ENCODE assay signal across 15 cellular contexts in the genomic region with DNA sequence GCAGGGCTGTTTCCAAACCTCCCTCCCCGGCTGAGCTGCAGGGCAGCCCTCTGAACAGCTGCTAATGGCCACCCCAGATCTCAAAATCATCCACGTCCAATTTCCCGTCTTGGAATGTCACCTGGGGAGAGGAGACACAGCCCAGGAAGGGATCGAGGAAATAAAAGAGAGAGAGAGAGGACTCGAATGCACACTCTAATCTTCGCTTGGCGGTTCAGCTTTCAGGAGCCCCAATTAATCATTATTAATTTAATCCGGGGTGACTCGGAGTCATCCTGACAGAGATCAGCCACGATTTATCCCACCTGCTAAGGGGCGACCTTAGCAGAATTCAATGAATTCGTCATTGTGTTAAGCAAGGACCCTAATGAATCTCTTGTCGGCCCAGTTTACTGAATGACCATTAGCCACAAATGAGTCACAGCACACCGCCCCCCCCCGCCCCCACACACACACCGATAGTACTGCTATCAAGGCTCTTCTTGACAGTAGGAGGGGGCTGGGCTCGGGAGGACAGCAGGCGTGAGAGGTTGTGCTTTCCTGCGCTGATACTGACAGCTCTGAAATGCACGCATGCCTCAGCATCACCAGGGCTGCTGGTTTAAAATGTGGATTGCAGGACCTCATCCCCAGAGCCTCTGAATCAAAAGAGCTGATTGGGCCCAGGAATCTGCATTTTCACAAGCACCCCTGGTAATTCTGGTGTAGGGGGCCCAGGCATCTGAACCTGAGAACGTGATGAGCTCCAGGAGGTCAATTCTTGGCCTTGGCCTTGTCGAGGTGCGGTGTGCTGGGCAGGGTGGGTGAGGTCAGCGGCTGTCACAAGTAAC.
A peak's percentile ranks its signal among the peaks of the same experiment; 100 is the strongest.
DNase-seq lines count a peak whose midpoint lies in the region; ATAC-seq and TF ChIP-seq lines count a peak whose summit lies in the region.
"Had no signal": no experiment of that assay in that cellular context is flagged by ENCODE, and none has a peak within 500 bp of the region (broad histone marks: within the 10 kb centered on the region; RNA-seq: fewer than 3 reads in every experiment).

No MANE protein-coding gene starts in this region.

- H3K79me2 ChIP-seq in OCI-LY7 (ENCODE audit: insufficient read depth, low read depth, low read length) = no peaks in the 10 kb centered on the region

- H3K9me2 ChIP-seq in OCI-LY7 (ENCODE audit: insufficient read depth, low read length) = no peaks in the 10 kb centered on the region

- H3K9me3 ChIP-seq in OCI-LY7 (ENCODE audit: low read length) = no peaks in the 10 kb centered on the region
- no peaks in the 10 kb centered on the region for H3K9me3 ChIP-seq in esophagus squamous epithelium
- H3K9me3 ChIP-seq in Peyer's patch = no peaks in the 10 kb centered on the region
- H3K9me3 ChIP-seq: breast epithelium had no signal

- no peak overlapping the region for H3K27ac ChIP-seq in OCI-LY7 (ENCODE audit: low read depth, low read length, poor library complexity, severe bottlenecking)
- H3K27ac ChIP-seq in esophagus squamous epithelium = no peak overlapping the region
- H3K27ac ChIP-seq in Peyer's patch = no peak overlapping the region
- H3K27ac ChIP-seq: breast epithelium had no signal

- H2AFZ ChIP-seq in OCI-LY7 (ENCODE audit: low read length) = no peak overlapping the region

- peaks cover 0 to 35% (median 0%) of the 10 kb centered on the region in 4 donors for H3K27me3 ChIP-seq in esophagus squamous epithelium
- no peaks in the 10 kb centered on the region for H3K27me3 ChIP-seq in Peyer's patch
- H3K27me3 ChIP-seq: breast epithelium had no signal

- BruUV-seq in OCI-LY7 (replicated peaks; lab: Mats Ljungman, UMichigan) = no TSS peak

- TF ChIP-seq POLR2A in esophagus squamous epithelium (IDR thresholded peaks at IDR 0.05) (no peak), Peyer's patch (IDR thresholded peaks at IDR 0.05) (no peak)

- H3K36me3 ChIP-seq in OCI-LY7 (ENCODE audit: insufficient read depth, low read length) (no peaks in the 10 kb centered on the region), esophagus squamous epithelium (no peaks in the 10 kb centered on the region), Peyer's patch (no peaks in the 10 kb centered on the region)
- H3K36me3 ChIP-seq: breast epithelium had no signal

- H4K20me1 ChIP-seq in OCI-LY7 (ENCODE audit: insufficient read depth, low read length) = no peaks in the 10 kb centered on the region

- DNase-seq in T-helper 1 cell = no peak
- peak; percentile 73 for DNase-seq in SW480 (ENCODE audit: low spot score)
- DNase-seq in iPS-NIHi7 (ENCODE audit: extremely low spot score) = peak; percentile 72
- DNase-seq in OCI-LY7 (ENCODE audit: low spot score) = no peak
- no peak for DNase-seq in esophagus squamous epithelium (lab: John Stamatoyannopoulos, UW)
- DNase-seq in Peyer's patch = no peak
- DNase-seq: activated T-cell treated with anti-CD3 and anti-CD28 coated beads, Interleukin-2, amount 50 U/mL, for 4 hours; GDM1; kidney; NCI-H2029 treated with DMSO at 0.1 percent for 48 hours had no signal

- intact Hi-C loops in OCI-LY7 (cut with micrococcal nuclease; ENCODE audit: unreplicated experiment) (loop anchor here (2.0 to 10.0 kb wide), 3 partner anchors 60 to 453 kb away; partner anchors contain the start of genes C16orf74 and GSE1), esophagus squamous epithelium (cut with DNase I) (loop anchor here (10.0 kb wide), 1 partner anchor 113 kb away; no protein-coding TSS in a partner anchor)

- WGBS in esophagus squamous epithelium, 2 donors = 48 to 65% methylated on average over 20 to 23 of the region's 24 CpGs

- POLR2A ChIA-PET in OCI-LY7 (lab: Charles Lee) = no interaction called here

- peak overlapping the region; percentile 41 for H3K27ac Mint-ChIP-seq in T-helper 1 cell treated with Interleukin-12 subunit alpha and Interleukin-12 subunit beta and Interleukin-4 antibody, amounts not matched to agents 30 μg/mL and 1 μg/mL, for 36 hours
- H3K27ac Mint-ChIP-seq: natural killer cell treated with Interleukin-12 subunit alpha and Interleukin-12 subunit beta and Interleukin-15 and Interleukin-18, amount 100 ng/mL, for 72 hours; stimulated activated memory B cell treated with anti-CD40 and anti-IgM and Interleukin-4, amounts not matched to agents 10 μg/mL and 1 μg/mL and 100 μg/mL, for 72 hours had no signal

- H3K27me3 Mint-ChIP-seq in T-helper 1 cell treated with Interleukin-12 subunit alpha and Interleukin-12 subunit beta and Interleukin-4 antibody, amounts not matched to agents 30 μg/mL and 1 μg/mL, for 36 hours (ENCODE audit: low read depth) = no peaks in the 10 kb centered on the region

- H3K36me3 Mint-ChIP-seq in T-helper 1 cell treated with Interleukin-12 subunit alpha and Interleukin-12 subunit beta and Interleukin-4 antibody, amounts not matched to agents 30 μg/mL and 1 μg/mL, for 36 hours (ENCODE audit: low read depth) = no peaks in the 10 kb centered on the region
- H3K36me3 Mint-ChIP-seq: natural killer cell treated with Interleukin-12 subunit alpha and Interleukin-12 subunit beta and Interleukin-15 and Interleukin-18, amount 100 ng/mL, for 72 hours; stimulated activated memory B cell treated with anti-CD40 and anti-IgM and Interleukin-4, amounts not matched to agents 10 μg/mL and 1 μg/mL and 100 μg/mL, for 72 hours had no signal

- H3K4me1 ChIP-seq in OCI-LY7 (ENCODE audit: insufficient read depth, low read length, poor library complexity, severe bottlenecking) (peaks cover 46% of the 10 kb centered on the region), esophagus squamous epithelium (peaks cover 5 to 48% (median 17%) of the 10 kb centered on the region in 3 donors), Peyer's patch (peaks cover 0 to 20% (median 12%) of the 10 kb centered on the region in 4 donors)

- CTCF ChIA-PET in OCI-LY7 (lab: Charles Lee; ENCODE audit: unreplicated experiment) = no interaction called here

- H3K4me2 ChIP-seq in OCI-LY7 (ENCODE audit: low read length) = no peak overlapping the region

- H3K4me3 Mint-ChIP-seq in T-helper 1 cell treated with Interleukin-12 subunit alpha and Interleukin-12 subunit beta and Interleukin-4 antibody, amounts not matched to agents 30 μg/mL and 1 μg/mL, for 36 hours = no peak overlapping the region
- H3K4me3 Mint-ChIP-seq: natural killer cell treated with Interleukin-12 subunit alpha and Interleukin-12 subunit beta and Interleukin-15 and Interleukin-18, amount 100 ng/mL, for 72 hours; stimulated activated memory B cell treated with anti-CD40 and anti-IgM and Interleukin-4, amounts not matched to agents 10 μg/mL and 1 μg/mL and 100 μg/mL, for 72 hours had no signal

- no peaks in the 10 kb centered on the region for H3K9me3 Mint-ChIP-seq in T-helper 1 cell treated with Interleukin-12 subunit alpha and Interleukin-12 subunit beta and Interleukin-4 antibody, amounts not matched to agents 30 μg/mL and 1 μg/mL, for 36 hours
- H3K9me3 Mint-ChIP-seq: activated T-cell treated with anti-CD3 and anti-CD28 coated beads, Interleukin-2, amount 50 U/mL, for 4 hours; natural killer cell treated with Interleukin-12 subunit alpha and Interleukin-12 subunit beta and Interleukin-15 and Interleukin-18, amount 100 ng/mL, for 72 hours; stimulated activated memory B cell treated with anti-CD40 and anti-IgM and Interleukin-4, amounts not matched to agents 10 μg/mL and 1 μg/mL and 100 μg/mL, for 72 hours had no signal

- H3K4me3 ChIP-seq in OCI-LY7 (ENCODE audit: low read depth, low read length, poor library complexity, severe bottlenecking) (no peak overlapping the region), esophagus squamous epithelium (no peak overlapping the region), Peyer's patch (no peak overlapping the region)

- TF ChIP-seq CTCF in OCI-LY7 (conservative IDR thresholded peaks at IDR 0.05; ENCODE audit: low read length) (no peak), esophagus squamous epithelium (IDR thresholded peaks at IDR 0.05) (no peak), Peyer's patch (IDR thresholded peaks at IDR 0.05) (no peak)

- ATAC-seq in GM18858 (IDR thresholded peaks at IDR 0.05; ENCODE audit: unreplicated experiment) = no peak

- H3K4me1 Mint-ChIP-seq in T-helper 1 cell treated with Interleukin-12 subunit alpha and Interleukin-12 subunit beta and Interleukin-4 antibody, amounts not matched to agents 30 μg/mL and 1 μg/mL, for 36 hours (ENCODE audit: low read depth) = peaks cover 22% of the 10 kb centered on the region

Comparison
In these comparisons a context has a peak if more than half of its experiments do, and no peak if none do; other contexts are left out.
1. DNase-seq: peak in SW480 (single experiment) and iPS-NIHi7 (single experiment); none in T-helper 1 cell (0 of 5), OCI-LY7 (single experiment), esophagus squamous epithelium (single experiment) and Peyer's patch (0 of 3).